In genomic region chr7:110373514-110374258, GRCh38 we compare ENCODE assay signal across 19 cellular contexts.
DNase-seq lines count a peak whose midpoint lies in the region; ATAC-seq, FAIRE-seq and TF ChIP-seq lines count a peak whose summit lies in the region.
"Had no signal": no experiment of that assay in that cellular context is flagged by ENCODE, and none has a peak within 500 bp of the region (broad histone marks: within the 10 kb centered on the region; RNA-seq: fewer than 3 reads in every experiment).

No MANE protein-coding gene starts in this region.

- H3K4me3 Mint-ChIP-seq in T-cell, result no peak overlapping the region
- H3K4me3 Mint-ChIP-seq: activated naive CD4-positive, alpha-beta T cell treated with anti-CD3 and anti-CD28 coated beads, Interleukin-2, amount 10 ng/mL, durations not matched to agents 7 days and 5 days; T-helper 1 cell treated with Interleukin-12 subunit alpha and Interleukin-12 subunit beta and Interleukin-4 antibody, amounts not matched to agents 30 μg/mL and 1 μg/mL, for 36 hours had no signal

- no peaks in the 10 kb centered on the region for H4K20me1 ChIP-seq in IMR-90 (ENCODE audit: insufficient read depth, low read length)

- H4K91ac ChIP-seq in IMR-90 (ENCODE audit: insufficient read depth, low read depth, low read length), result peak overlapping the region; percentile 95

- peak overlapping the region; percentile 83 for H2BK20ac ChIP-seq in IMR-90 (ENCODE audit: low read depth, low read length)

- no peaks in the 10 kb centered on the region for H3K36me3 Mint-ChIP-seq in T-cell
- H3K36me3 Mint-ChIP-seq: activated naive CD4-positive, alpha-beta T cell treated with anti-CD3 and anti-CD28 coated beads, Interleukin-2, amount 10 ng/mL, durations not matched to agents 7 days and 5 days had no signal

- no peak overlapping the region for H2AK9ac ChIP-seq in IMR-90 (replicated peaks; ENCODE audit: low read depth, low read length, poor library complexity)

- TF ChIP-seq CTCF in IMR-90 (conservative IDR thresholded peaks at IDR 0.05; ENCODE audit: low read depth, low read length) (no peak), bronchial epithelial cell (IDR thresholded peaks at IDR 0.05; ENCODE audit: insufficient read depth, low read length, severe bottlenecking) (no peak), upper lobe of right lung (IDR thresholded peaks at IDR 0.05) (no peak)

- ATAC-seq in IMR-90 (ENCODE audit: low read depth) (peak; percentile 81), upper lobe of right lung (no peak), T-cell (replicated peaks in 1 of 4) (no peak)
- ATAC-seq: body of pancreas, gastroesophageal sphincter had no signal

- peak overlapping the region; percentile 84 for H3K4me2 ChIP-seq in IMR-90 (ENCODE audit: low read depth, low read length)

- H3K4me1 ChIP-seq in IMR-90 (ENCODE audit: control insufficient read depth, insufficient read depth, low read length), result peaks cover 11% of the 10 kb centered on the region
- H3K4me1 ChIP-seq in upper lobe of right lung, result no peaks in the 10 kb centered on the region
- no peaks in the 10 kb centered on the region for H3K4me1 ChIP-seq in small intestine (ENCODE audit: control insufficient read depth in 2 of 2, insufficient read depth in 1 of 2, low read depth in 1 of 2, low read length in 1 of 2)
- H3K4me1 ChIP-seq: body of pancreas, gastroesophageal sphincter, parathyroid adenoma, uterus had no signal

- POLR2A ChIA-PET in IMR-90 (lab: Charles Lee; ENCODE audit: unreplicated experiment), result no interaction called here
- POLR2A ChIA-PET in T-cell (lab: Charles Lee), result no interaction called here

- H3K23ac ChIP-seq in IMR-90 (ENCODE audit: low read depth, low read length), result peak overlapping the region; percentile 75

- H4K8ac ChIP-seq in IMR-90 (ENCODE audit: low read depth in 2 of 2, low read length in 2 of 2), result peak overlapping the region; percentile 23 to 58; a peak in 3 of 4 replicates

- H3K27me3 Mint-ChIP-seq in T-cell, result no peaks in the 10 kb centered on the region
- H3K27me3 Mint-ChIP-seq: activated naive CD4-positive, alpha-beta T cell treated with anti-CD3 and anti-CD28 coated beads, Interleukin-2, amount 10 ng/mL, durations not matched to agents 7 days and 5 days had no signal

- no peak for FAIRE-seq in bronchial epithelial cell (lab: Jason Lieb, UNC)
- no peak for FAIRE-seq in small intestine (lab: Jason Lieb, UNC)

- H3K9me3 ChIP-seq in IMR-90 (ENCODE audit: control insufficient read depth, insufficient read depth, low read length), result no peaks in the 10 kb centered on the region
- no peaks in the 10 kb centered on the region for H3K9me3 ChIP-seq in upper lobe of right lung
- no peaks in the 10 kb centered on the region for H3K9me3 ChIP-seq in small intestine (ENCODE audit: control insufficient read depth, low read depth)
- H3K9me3 ChIP-seq: body of pancreas, gastroesophageal sphincter, uterus had no signal

- no peak for TF ChIP-seq POLR2A in IMR-90 (IDR thresholded peaks at IDR 0.05; ENCODE audit: low read depth, low read length)

- CTCF ChIA-PET in IMR-90 (lab: Yijun Ruan, JAX) (interaction anchor here (0.5 to 1.2 kb wide), 3 partner anchors 16 to 440 kb away, joined by 3 to 4 read pairs (median 4); no protein-coding TSS in a partner anchor), T-cell (lab: Charles Lee) (no interaction called here)

- no peaks in the 10 kb centered on the region for H3K79me1 ChIP-seq in IMR-90 (ENCODE audit: low read depth in 1 of 2, low read length in 2 of 2)

- H3K9ac ChIP-seq in IMR-90 (ENCODE audit: low read depth, low read length), result peak overlapping the region; percentile 55; the same call in 1 of the 2 replicates
- H3K9ac ChIP-seq: parathyroid adenoma had no signal

- peak overlapping the region; percentile 66 for H3K14ac ChIP-seq in IMR-90 (replicated peaks; ENCODE audit: low read depth, low read length)

- no peaks in the 10 kb centered on the region for H3K4me1 Mint-ChIP-seq in T-cell
- H3K4me1 Mint-ChIP-seq: activated naive CD4-positive, alpha-beta T cell treated with anti-CD3 and anti-CD28 coated beads, Interleukin-2, amount 10 ng/mL, durations not matched to agents 7 days and 5 days had no signal

- no peak overlapping the region for H2AFZ ChIP-seq in IMR-90 (replicated peaks; ENCODE audit: low read length, poor library complexity)
- H2AFZ ChIP-seq: parathyroid adenoma had no signal

- in situ Hi-C loops in IMR-90 (cut with MboI; ENCODE audit: low sequenced_read_pairs), result no loop called here

- H3K27ac ChIP-seq in IMR-90 (ENCODE audit: insufficient read depth, low read length) (peak overlapping the region; percentile 94), upper lobe of right lung (no peak overlapping the region), small intestine (ENCODE audit: low read depth in 1 of 2, low read length in 1 of 2) (no peak overlapping the region)
- H3K27ac ChIP-seq: body of pancreas, epithelial cell of prostate, gastroesophageal sphincter, parathyroid adenoma, uterus, VCaP had no signal

- BruUV-seq in IMR-90 (replicated peaks; lab: Mats Ljungman, UMichigan), result no TSS peak

- DNase-seq in D341Med (ENCODE audit: low spot score) (peak; percentile 31), IMR-90 (peak; percentile 72), bronchial epithelial cell (ENCODE audit: low read depth) (peak; percentile 17), left kidney (ENCODE audit: low read depth, low spot score) (peak; percentile 79), upper lobe of right lung (no peak), T-cell (no peak), small intestine (no peak), H4 (ENCODE audit: low spot score) (no peak)
- DNase-seq: activated CD4-positive, alpha-beta T cell treated with anti-CD3 and anti-CD28 coated beads, Interleukin-2, amount 50 U/mL, for 48 hours; activated naive CD4-positive, alpha-beta T cell treated with anti-CD3 and anti-CD28 coated beads, Interleukin-2, amount 10 ng/mL, durations not matched to agents 7 days and 5 days; body of pancreas; dermis blood vessel endothelial cell; Right ventricle myocardium superior; uterus had no signal

- peak overlapping the region; percentile 95 for H2BK120ac ChIP-seq in IMR-90 (ENCODE audit: low read depth, low read length)

- no peak overlapping the region for H3K27ac Mint-ChIP-seq in T-cell
- H3K27ac Mint-ChIP-seq: activated naive CD4-positive, alpha-beta T cell treated with anti-CD3 and anti-CD28 coated beads, Interleukin-2, amount 10 ng/mL, durations not matched to agents 7 days and 5 days; T-helper 1 cell treated with Interleukin-12 subunit alpha and Interleukin-12 subunit beta and Interleukin-4 antibody, amounts not matched to agents 30 μg/mL and 1 μg/mL, for 36 hours had no signal

- no peak overlapping the region; the same call in 1 of the 2 replicates for H2AK5ac ChIP-seq in IMR-90 (ENCODE audit: low read depth, low read length)

- H3K9me1 ChIP-seq in IMR-90 (ENCODE audit: insufficient read depth, low read length), result 0 out of 2 replicates have a peak, but pooled peaks cover 3% of the 10 kb centered on the region

- H3K27me3 ChIP-seq in IMR-90 (ENCODE audit: control insufficient read depth, insufficient read depth, low read length) (no peaks in the 10 kb centered on the region), bronchial epithelial cell (ENCODE audit: control insufficient read depth, insufficient read depth, low read length) (no peaks in the 10 kb centered on the region), upper lobe of right lung (no peaks in the 10 kb centered on the region), small intestine (ENCODE audit: control insufficient read depth in 2 of 2, insufficient read depth in 2 of 2, low read length in 2 of 2) (no peaks in the 10 kb centered on the region)
- H3K27me3 ChIP-seq: body of pancreas, gastroesophageal sphincter, uterus had no signal

- H3K36me3 ChIP-seq in IMR-90 (ENCODE audit: control insufficient read depth, insufficient read depth, low read length) (no peaks in the 10 kb centered on the region), bronchial epithelial cell (ENCODE audit: control insufficient read depth, insufficient read depth, low read length) (no peaks in the 10 kb centered on the region), upper lobe of right lung (no peaks in the 10 kb centered on the region), small intestine (ENCODE audit: control insufficient read depth in 2 of 2, insufficient read depth in 2 of 2, low read length in 2 of 2) (no peaks in the 10 kb centered on the region)
- H3K36me3 ChIP-seq: gastroesophageal sphincter, uterus had no signal

- peak overlapping the region; percentile 90; the same call in 1 of the 2 replicates for H3K4ac ChIP-seq in IMR-90 (ENCODE audit: low read depth, low read length)

- H3K18ac ChIP-seq in IMR-90 (ENCODE audit: low read depth, low read length), result peak overlapping the region; percentile 97

- intact Hi-C loops in IMR-90 (cut with micrococcal nuclease) (no loop called here), upper lobe of right lung (cut with DNase I) (no loop called here)

- H3K56ac ChIP-seq in IMR-90 (ENCODE audit: extremely low read depth, insufficient read depth, low read length), result peak overlapping the region; percentile 4; the same call in 1 of the 2 replicates

- WGBS in IMR-90 (ENCODE audit: extremely low coverage in 2 of 2, insufficient read length in 1 of 2), 2 experiments, result no CpG with 5 or more reads among the region's 2 CpGs
- WGBS in small intestine, 3 donors, result 74 to 82% (median 80%) methylated on average over 2 of the region's 2 CpGs

- TF ChIP-seq RAD21 in IMR-90 (IDR thresholded peaks at IDR 0.05; ENCODE audit: low read length), result no peak

- peak overlapping the region; percentile 95; the same call in 1 of the 2 replicates for H4K5ac ChIP-seq in IMR-90 (ENCODE audit: low read depth, low read length)

- dilution Hi-C loops in IMR-90 (cut with HindIII; ENCODE audit: low sequenced_read_pairs, unreplicated experiment), result no loop called here

- H3K4me3 ChIP-seq in IMR-90 (ENCODE audit: insufficient read depth, low read depth, low read length) (no peak overlapping the region), bronchial epithelial cell (ENCODE audit: low read depth, low read length) (no peak overlapping the region), upper lobe of right lung (no peak overlapping the region), small intestine (ENCODE audit: low read depth in 1 of 2, low read length in 2 of 2) (no peak overlapping the region)
- H3K4me3 ChIP-seq: body of pancreas, gastroesophageal sphincter, uterus had no signal

- peaks cover 0 to 5% (median 0%) of the 10 kb centered on the region in 3 donors for H3K9me3 Mint-ChIP-seq in T-cell
- H3K9me3 Mint-ChIP-seq: T-helper 1 cell treated with Interleukin-12 subunit alpha and Interleukin-12 subunit beta and Interleukin-4 antibody, amounts not matched to agents 30 μg/mL and 1 μg/mL, for 36 hours had no signal

- 0 out of 3 replicates have a peak overlapping the region, but pooled peaks have one; percentile 78 for H2BK15ac ChIP-seq in IMR-90 (ENCODE audit: low read depth, low read length)

- peak overlapping the region; percentile 74 for H2BK5ac ChIP-seq in IMR-90 (ENCODE audit: low read depth, low read length, poor library complexity, severe bottlenecking)

TF ChIP-seq in IMR-90, 13 proteins besides CTCF, POLR2A, EP300 and RAD21:
- TF ChIP-seq CEBPB (IDR thresholded peaks at IDR 0.05; ENCODE audit: low read depth, low read length) (peak; percentile 64), NFE2L2 (IDR thresholded peaks at IDR 0.05; ENCODE audit: low read depth, low read length) (no peak)

Comparison
In these comparisons a context has a peak if more than half of its experiments do, and no peak if none do; other contexts are left out.
1. DNase-seq: peak in D341Med (single experiment), IMR-90 (single experiment), bronchial epithelial cell (single experiment) and left kidney (single experiment); none in upper lobe of right lung (single experiment), T-cell (0 of 34), small intestine (single experiment) and H4 (single experiment).